ENCODE assay signal across 33 cellular contexts in the genomic region with DNA sequence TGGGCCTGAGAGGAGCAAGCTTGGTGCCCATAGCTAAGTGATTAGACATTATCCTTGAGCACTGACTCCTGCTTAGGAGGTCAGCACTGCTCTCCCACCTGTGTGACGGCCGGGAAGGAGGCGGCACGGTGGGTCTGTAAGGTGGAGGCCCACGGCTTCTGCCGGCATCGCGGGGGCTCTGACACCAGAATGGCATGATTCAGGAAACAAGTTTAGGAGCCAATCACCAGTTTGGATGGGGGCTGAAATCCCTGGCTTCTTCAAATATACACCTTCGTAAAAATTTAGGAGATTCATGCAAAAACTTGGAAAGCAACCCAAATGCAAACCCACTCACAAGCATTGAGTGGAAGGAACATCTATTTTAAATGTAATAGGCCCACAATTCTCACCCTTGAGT.
"Had no signal": no experiment of that assay in that cellular context is flagged by ENCODE, and none has a peak within 500 bp of the region (broad histone marks: within the 10 kb centered on the region; RNA-seq: fewer than 3 reads in every experiment).

No MANE protein-coding gene starts in this region.

- ATAC-seq: activated CD8-positive, alpha-beta T cell treated with anti-CD3 and anti-CD28 coated beads for 36 hours; activated naive CD4-positive, alpha-beta T cell treated with anti-CD3 and anti-CD28 coated beads, Interleukin-2, amount 50 U/mL, for 72 hours; activated T-cell treated with anti-CD3 and anti-CD28 coated beads, Interleukin-2, amount 50 U/mL, for 4 hours; activated T-cell treated with anti-CD3 and anti-CD28 coated beads, Interleukin-2, amount 50 U/mL, for 72 hours; activated T-helper 17 cell treated with anti-CD3 and anti-CD28 coated beads, Interleukin-2, amount 50 U/mL, for 72 hours had no signal

- H3K4me3 ChIP-seq: adrenal gland, cardiac muscle cell had no signal

- DNase-seq: activated B cell treated with CpG ODN at 0.5 μM for 24 hours; activated CD4-positive, alpha-beta memory T cell treated with anti-CD3 and anti-CD28 coated beads for 36 hours; activated CD4-positive, alpha-beta T cell treated with anti-CD3 and anti-CD28 coated beads for 4 hours; activated CD4-positive, alpha-beta T cell treated with anti-CD3 and anti-CD28 coated beads, Interleukin-2, amount 10 ng/mL, durations not matched to agents 24 days and 14 days; activated CD4-positive, alpha-beta T cell treated with anti-CD3 and anti-CD28 coated beads, Interleukin-2, amount 50 U/mL, for 1 hour; activated CD4-positive, alpha-beta T cell treated with anti-CD3 and anti-CD28 coated beads, Interleukin-2, amount 50 U/mL, for 4 hours; activated CD4-positive, CD25-positive, alpha-beta regulatory T cell treated with anti-CD3 and anti-CD28 coated beads, Interleukin-2, amount 50 U/mL, for 72 hours; activated CD8-positive, alpha-beta memory T cell treated with anti-CD3 and anti-CD28 coated beads, Interleukin-2, amount 50 U/mL, for 4 hours; activated CD8-positive, alpha-beta T cell treated with anti-CD3 and anti-CD28 coated beads for 36 hours; activated effector memory CD4-positive, alpha-beta T cell treated with anti-CD3 and anti-CD28 coated beads, Interleukin-2, amount 50 U/mL, for 16 hours; activated gamma-delta T cell treated with Interleukin-2 at 50 U/mL for 16 hours; activated naive CD4-positive, alpha-beta T cell; activated naive CD4-positive, alpha-beta T cell treated with anti-CD3 and anti-CD28 coated beads for 36 hours; activated naive CD4-positive, alpha-beta T cell treated with anti-CD3 and anti-CD28 coated beads, Interleukin-2, amount 50 U/mL, for 16 hours; activated naive CD8-positive, alpha-beta T cell treated with anti-CD3 and anti-CD28 coated beads for 36 hours; activated T-cell treated with anti-CD3 and anti-CD28 coated beads for 4 hours; activated T-cell treated with anti-CD3 and anti-CD28 coated beads, Interleukin-2, amount 50 U/mL, for 1 hour; activated T-cell treated with anti-CD3 and anti-CD28 coated beads, Interleukin-2, amount 50 U/mL, for 4 hours; activated T-cell treated with anti-CD3 and anti-CD28 coated beads, Interleukin-2, amount 50 U/mL, for 72 hours; adrenal gland; amniotic stem cell; aorta; central memory CD4-positive, alpha-beta T cell; SW 1271; T-helper 1 cell; T-helper 2 cell; T-helper 9 cell had no signal

- H3K4me1 ChIP-seq: adrenal gland had no signal

- H3K27ac ChIP-seq: adrenal gland, cardiac muscle cell, VCaP had no signal

- FAIRE-seq: bronchial epithelial cell, TTC549 had no signal

- H3K9me3 ChIP-seq: adrenal gland had no signal

- H3K36me3 ChIP-seq: adrenal gland, cardiac muscle cell had no signal
